ENCODE assay signal across 17 cellular contexts in genomic region chr12:57454213-57454565, GRCh38. TPM values are rescaled to one million over a fixed set of nuclear protein-coding genes. Genes with fewer than 3 reads are reported as not detected.
DNase-seq lines count a peak whose midpoint lies in the region; ATAC-seq and TF ChIP-seq lines count a peak whose summit lies in the region.
"Had no signal": no experiment of that assay in that cellular context is flagged by ENCODE, and none has a peak within 500 bp of the region (broad histone marks: within the 10 kb centered on the region; RNA-seq: fewer than 3 reads in every experiment).

No MANE protein-coding gene starts in this region.

- H3K27me3 ChIP-seq in GM23338 (ENCODE audit: insufficient read depth) (no peaks in the 10 kb centered on the region), right lobe of liver (no peaks in the 10 kb centered on the region)
- no peaks in the 10 kb centered on the region for H3K27me3 ChIP-seq in effector memory CD4-positive, alpha-beta T cell (replicated peaks; ENCODE audit: control insufficient read depth, insufficient read depth, low read length, poor library complexity, severe bottlenecking)

- peaks cover 19% of the 10 kb centered on the region for H3K79me2 ChIP-seq in GM23338 (replicated peaks; ENCODE audit: insufficient read depth)

- POLR2A ChIA-PET in RWPE1 (lab: Yijun Ruan, JAX; ENCODE audit: low non-redundant PET), result no interaction called here

- H4K20me1 ChIP-seq in GM23338 (replicated peaks; ENCODE audit: insufficient read depth), result no peaks in the 10 kb centered on the region

- ATAC-seq in GM23338 (no peak), right lobe of liver (no peak), HG02678 (IDR thresholded peaks at IDR 0.05; ENCODE audit: unreplicated experiment) (no peak)
- ATAC-seq: effector memory CD8-positive, alpha-beta T cell; left colon had no signal

- H2AFZ ChIP-seq in GM23338, result no peak overlapping the region

- WGBS in right lobe of liver (ENCODE audit: insufficient coverage, low coverage, low lambda C conversion rate, missing lambda C conversion rate), result 65% methylated on average over 2 of the region's 2 CpGs

- no peak for TF ChIP-seq POLR2A in right lobe of liver (IDR thresholded peaks at IDR 0.05)

- peak overlapping the region; percentile 100 for H3K27ac Mint-ChIP-seq in GM23338
- H3K27ac Mint-ChIP-seq: effector memory CD8-positive, alpha-beta T cell had no signal

- H3K4me3 Mint-ChIP-seq in GM23338, result peak overlapping the region; percentile 82
- H3K4me3 Mint-ChIP-seq: effector memory CD8-positive, alpha-beta T cell had no signal

- CTCF ChIA-PET in RWPE1 (lab: Yijun Ruan, JAX), result interaction anchor here (0.6 to 0.8 kb wide), 2 partner anchors 47 to 161 kb away, joined by 3 to 6 read pairs; no protein-coding TSS in a partner anchor

- no peaks in the 10 kb centered on the region for H3K9me2 ChIP-seq in GM23338 (ENCODE audit: insufficient read depth)

- intact Hi-C loops in right lobe of liver (cut with DNase I), result loop anchor here in 1 of 2 donors (2.0 kb wide), 1 partner anchor 19 kb away; the partner anchor contains the start of gene INHBC

- H3K27ac ChIP-seq in GM23338 (ENCODE audit: low read depth) (peak overlapping the region; percentile 99), RWPE1 (peak overlapping the region; percentile 97), right lobe of liver (peak overlapping the region; percentile 71 to 83 (median 72))
- H3K27ac ChIP-seq in effector memory CD4-positive, alpha-beta T cell (ENCODE audit: insufficient read depth, low read length, poor library complexity, severe bottlenecking), result no peak overlapping the region

- no peaks in the 10 kb centered on the region; the same call in 2 of the 3 replicates for H3K9me3 Mint-ChIP-seq in GM23338
- H3K9me3 Mint-ChIP-seq: effector memory CD8-positive, alpha-beta T cell had no signal

- H3K4me1 ChIP-seq in GM23338 (ENCODE audit: insufficient read depth) (peaks cover 60% of the 10 kb centered on the region), right lobe of liver (peaks cover 0 to 77% (median 23%) of the 10 kb centered on the region in 4 donors)
- peaks cover 7% of the 10 kb centered on the region for H3K4me1 ChIP-seq in effector memory CD4-positive, alpha-beta T cell (ENCODE audit: control insufficient read depth, insufficient read depth, low read length, poor library complexity, severe bottlenecking)

- H3F3A ChIP-seq in GM23338 (replicated peaks; ENCODE audit: low read depth), result peaks cover 10% of the 10 kb centered on the region; the same call in 1 of the 2 replicates

- peaks cover 35% of the 10 kb centered on the region for H3K27me3 Mint-ChIP-seq in GM23338 (ENCODE audit: insufficient read depth, low read depth, poor library complexity)

- DNase-seq in GM23338 (ENCODE audit: low spot score) (no peak), RWPE1 (ENCODE audit: low spot score) (no peak), right lobe of liver (no peak), HUDEP-2 (lab: John Stamatoyannopoulos, UW; ENCODE audit: unreplicated experiment in 76 of 76) (no peak)
- no peak for DNase-seq in effector memory CD4-positive, alpha-beta T cell
- DNase-seq: activated CD4-positive, alpha-beta T cell treated with anti-CD3 and anti-CD28 coated beads for 4 hours; activated T-cell treated with anti-CD3 and anti-CD28 coated beads, Interleukin-2, amount 50 U/mL, for 48 hours; C1 segment of cervical spinal cord; central memory CD4-positive, alpha-beta T cell; effector memory CD8-positive, alpha-beta T cell; left colon; Right ventricle myocardium superior; trophoblast cell had no signal

- no peaks in the 10 kb centered on the region for H3K9me3 ChIP-seq in right lobe of liver
- H3K9me3 ChIP-seq in effector memory CD4-positive, alpha-beta T cell (ENCODE audit: control insufficient read depth, low read length), result no peaks in the 10 kb centered on the region

- H3K4me3 ChIP-seq in GM23338, result no peak overlapping the region; the same call in 1 of the 2 replicates
- H3K4me3 ChIP-seq in right lobe of liver, result no peak overlapping the region
- no peak overlapping the region for H3K4me3 ChIP-seq in effector memory CD4-positive, alpha-beta T cell (ENCODE audit: insufficient read depth, low read depth, low read length, poor library complexity, severe bottlenecking)

- H3K4me1 Mint-ChIP-seq in GM23338, result peaks cover 60% of the 10 kb centered on the region

- TF ChIP-seq CTCF in GM23338 (conservative IDR thresholded peaks at IDR 0.05; ENCODE audit: low read depth in 2 of 2) (no peak), RWPE1 (conservative IDR thresholded peaks at IDR 0.05; ENCODE audit: low read depth) (no peak), right lobe of liver (IDR thresholded peaks at IDR 0.05) (no peak)

- H3K36me3 Mint-ChIP-seq in GM23338 (ENCODE audit: low read depth), result peaks cover 25% of the 10 kb centered on the region

- peak overlapping the region; percentile 74 for H3K4me2 ChIP-seq in GM23338

- H3K36me3 ChIP-seq in GM23338 (ENCODE audit: insufficient read depth) (no peaks in the 10 kb centered on the region), right lobe of liver (no peaks in the 10 kb centered on the region)
- H3K36me3 ChIP-seq in effector memory CD4-positive, alpha-beta T cell (ENCODE audit: control insufficient read depth, insufficient read depth, low read length), result no peaks in the 10 kb centered on the region

TF ChIP-seq in GM23338, 12 proteins besides CTCF, POLR2A, EP300 and RAD21 (continues in another document):
- no peak for TF ChIP-seq STAT1 (IDR thresholded peaks at IDR 0.05; ENCODE audit: unreplicated experiment)
- no peak for TF ChIP-seq ZNF331 (CRISPR knock-in tag; IDR thresholded peaks at IDR 0.05; ENCODE audit: low read depth)
- TF ChIP-seq ZNF114 (CRISPR knock-in tag; IDR thresholded peaks at IDR 0.05), result no peak
- no peak for TF ChIP-seq POLR2AphosphoS5 (IDR thresholded peaks at IDR 0.05; ENCODE audit: low read depth)
- TF ChIP-seq JUNB (IDR thresholded peaks at IDR 0.05; ENCODE audit: unreplicated experiment), result no peak
- no peak for TF ChIP-seq NANOG (IDR thresholded peaks at IDR 0.05; ENCODE audit: borderline replicate concordance)
- TF ChIP-seq EZH2phosphoT487 (IDR thresholded peaks at IDR 0.05; ENCODE audit: unreplicated experiment), result no peak
- TF ChIP-seq CREB1 (CRISPR knock-in tag; IDR thresholded peaks at IDR 0.05; ENCODE audit: low read depth), result no peak

RNA-seq across cellular contexts. Expression of gene INHBE, which starts 0.9 kb away (rescaled TPM):
- 19.4 and 29.0 TPM in 2 replicates for total RNA-seq in GM23338 (2014; rRNA removed; shearing (Covaris generic))
- 5.6 and 7.4 TPM in 2 replicates for polyA plus RNA-seq in GM23338 (2016; fragmentation: Nextera tagmentation; extraction: Ambion mirVana)
- 100 to 1,000 TPM in 4 of 6 experiments, 10 to 100 TPM in 2; 17.4 to 302 (median 150) TPM for total RNA-seq in right lobe of liver
- total RNA-seq: left colon; Right ventricle myocardium superior; T-helper 2 cell treated with Interferon-gamma antibody and Interleukin-4, amounts not matched to agents 100 ng/mL and 5 ng/mL, for 36 hours had no signal
- polyA plus RNA-seq: adipose tissue had no signal

RNA-seq across cellular contexts. Expression of gene GLI1, which starts 5.4 kb away (rescaled TPM):
- total RNA-seq in GM23338 (2014; rRNA removed; shearing (Covaris generic)), result 16.1 and 18.1 TPM in 2 replicates
- 4.8 and 5.6 TPM in 2 replicates for polyA plus RNA-seq in GM23338 (2016; fragmentation: Nextera tagmentation; extraction: Ambion mirVana)
- under 1 TPM; 0.16 to 0.74 (median 0.55) TPM for total RNA-seq in right lobe of liver

RNA-seq across cellular contexts. Expression of gene INHBC, which starts 19.6 kb away (rescaled TPM):
- not detected in 2 replicates for total RNA-seq in GM23338 (2014; rRNA removed; shearing (Covaris generic))
- polyA plus RNA-seq in GM23338 (2016; fragmentation: Nextera tagmentation; extraction: Ambion mirVana), result 0.53 TPM in 1 of 2 replicates, not detected in the other
- 100 to 1,000 TPM in 1 of 6 experiments, 10 to 100 TPM in 5; 14.7 to 123 (median 63.6) TPM for total RNA-seq in right lobe of liver
- total RNA-seq: left colon; omental fat pad; Right ventricle myocardium superior; T-helper 2 cell treated with Interferon-gamma antibody and Interleukin-4, amounts not matched to agents 100 ng/mL and 5 ng/mL, for 36 hours had no signal

RNA-seq across cellular contexts. Expression of gene R3HDM2, which starts 23.3 kb away (rescaled TPM):
- total RNA-seq in GM23338 (2014; rRNA removed; shearing (Covaris generic)), result 17.7 and 19.6 TPM in 2 replicates
- polyA plus RNA-seq in GM23338 (2016; fragmentation: Nextera tagmentation; extraction: Ambion mirVana), result 9.6 and 10.2 TPM in 2 replicates
- total RNA-seq in right lobe of liver, result 10 to 100 TPM; 25.3 to 48.0 (median 35.9) TPM

RNA-seq across cellular contexts. Expression of gene ARHGAP9, which starts 25.5 kb away (rescaled TPM):
- 4.6 and 7.1 TPM in 2 replicates for total RNA-seq in GM23338 (2014; rRNA removed; shearing (Covaris generic))
- polyA plus RNA-seq in GM23338 (2016; fragmentation: Nextera tagmentation; extraction: Ambion mirVana), result 4.5 and 4.9 TPM in 2 replicates
- 10 to 100 TPM in 1 of 6 experiments, 1 to 10 TPM in 5; 3.5 to 11.0 (median 6.8) TPM for total RNA-seq in right lobe of liver

Comparison
In these comparisons a context has a peak if more than half of its experiments do, and no peak if none do; other contexts are left out.
1. RNA of gene INHBC, which starts 19.6 kb away (total RNA-seq): 14.7 to 123 TPM in right lobe of liver; not detected in GM23338; every median in the first group is over 10 times any median in the second.